1 cellular context compared by ENCODE assay signal in genomic region chr7:100705753-100706671, GRCh38.
TF ChIP-seq lines count a peak whose summit lies in the region.

Gene POP7 (plus strand): TSS chr7:100706121. CDS start chr7:100706831, 710 bp downstream.

TF ChIP-seq in HepG2, 621 proteins besides CTCF, POLR2A, EP300 and RAD21 (continued from another document and continues in another):
- TF ChIP-seq ZBTB39 (CRISPR knock-in tag; IDR thresholded peaks at IDR 0.05) (peak; percentile 63; the same call in 1 of the 2 replicates), PAX8 (CRISPR knock-in tag; IDR thresholded peaks at IDR 0.05; ENCODE audit: borderline replicate concordance) (no peak), ZNF30 (CRISPR knock-in tag; IDR thresholded peaks at IDR 0.05) (no peak), NFYB (CRISPR knock-in tag; IDR thresholded peaks at IDR 0.05) (peak; percentile 51; the same call in 1 of the 2 replicates), U2AF2 (IDR thresholded peaks at IDR 0.05; ENCODE audit: low read depth, low read length) (no peak), ZNF713 (CRISPR knock-in tag; IDR thresholded peaks at IDR 0.05) (no peak), ZNF577 (CRISPR knock-in tag; IDR thresholded peaks at IDR 0.05; ENCODE audit: borderline replicate concordance, low read depth) (no peak), ZNF607 (CRISPR knock-in tag; IDR thresholded peaks at IDR 0.05; ENCODE audit: borderline replicate concordance) (peak; percentile 78; the same call in 1 of the 2 replicates), ZNF34 (CRISPR knock-in tag; IDR thresholded peaks at IDR 0.05; ENCODE audit: borderline replicate concordance) (peak; percentile 94), GATAD1 (CRISPR knock-in tag; IDR thresholded peaks at IDR 0.05) (peak; percentile 91), ZKSCAN8 (CRISPR knock-in tag; IDR thresholded peaks at IDR 0.05; ENCODE audit: borderline replicate concordance) (no peak), MIXL1 (CRISPR knock-in tag; IDR thresholded peaks at IDR 0.05) (no peak; the same call in 1 of the 2 replicates), HOXD1 (CRISPR knock-in tag; IDR thresholded peaks at IDR 0.05) (peak; percentile 15; the same call in 1 of the 2 replicates), ZNF503 (CRISPR knock-in tag; IDR thresholded peaks at IDR 0.05) (no peak), YEATS2 (CRISPR knock-in tag; IDR thresholded peaks at IDR 0.05; ENCODE audit: borderline replicate concordance) (peak; percentile 97), ZNF687 (CRISPR knock-in tag; IDR thresholded peaks at IDR 0.05) (peak; percentile 96), FUBP1 (CRISPR knock-in tag; IDR thresholded peaks at IDR 0.05; ENCODE audit: borderline replicate concordance) (no peak), ZNF619 (CRISPR knock-in tag; IDR thresholded peaks at IDR 0.05) (no peak; the same call in 1 of the 2 replicates), TGIF2 (CRISPR knock-in tag; IDR thresholded peaks at IDR 0.05) (0 out of 2 replicates have a peak, but pooled peaks have one; percentile 66), NFIC (IDR thresholded peaks at IDR 0.05; ENCODE audit: low read length) (no peak), ZNF136 (CRISPR knock-in tag; IDR thresholded peaks at IDR 0.05; ENCODE audit: low read depth) (0 out of 2 replicates have a peak, but pooled peaks have one; percentile 72), ZNF460 (CRISPR knock-in tag; IDR thresholded peaks at IDR 0.05; ENCODE audit: borderline replicate concordance) (no peak), NCOA5 (CRISPR knock-in tag; IDR thresholded peaks at IDR 0.05) (no peak), ZNF567 (CRISPR knock-in tag; IDR thresholded peaks at IDR 0.05; ENCODE audit: borderline replicate concordance) (no peak), JUNB (CRISPR knock-in tag; IDR thresholded peaks at IDR 0.05; ENCODE audit: borderline replicate concordance) (no peak), ZNF44 (CRISPR knock-in tag; IDR thresholded peaks at IDR 0.05) (no peak), ZNF710 (CRISPR knock-in tag; IDR thresholded peaks at IDR 0.05; ENCODE audit: borderline replicate concordance) (peak; percentile 31; the same call in 1 of the 2 replicates), ZNF543 (CRISPR knock-in tag; IDR thresholded peaks at IDR 0.05) (peak; percentile 92), HNRNPH1 (optimal IDR thresholded peaks at IDR 0.05; ENCODE audit: low read depth, low read length) (peak; percentile 4), ATF7-NPFF (CRISPR knock-in tag; IDR thresholded peaks at IDR 0.05; ENCODE audit: low read depth) (peak; percentile 85; the same call in 1 of the 2 replicates), NR2F6 (IDR thresholded peaks at IDR 0.05) (no peak), NR2F6 (CRISPR knock-in tag; IDR thresholded peaks at IDR 0.05) (peak; percentile 45; the same call in 1 of the 2 replicates), EHMT2 (IDR thresholded peaks at IDR 0.05; ENCODE audit: borderline replicate concordance, low read depth, low read length) (no peak), ZNF18 (CRISPR knock-in tag; IDR thresholded peaks at IDR 0.05; ENCODE audit: insufficient replicate concordance) (no peak), CSRNP1 (CRISPR knock-in tag; IDR thresholded peaks at IDR 0.05) (no peak), ZNF468 (CRISPR knock-in tag; IDR thresholded peaks at IDR 0.05) (no peak), MTF2 (CRISPR knock-in tag; IDR thresholded peaks at IDR 0.05; ENCODE audit: borderline replicate concordance) (0 out of 2 replicates have a peak, but pooled peaks have one; percentile 54), ZNF501 (CRISPR knock-in tag; IDR thresholded peaks at IDR 0.05) (peak; percentile 94), ZSCAN21 (CRISPR knock-in tag; IDR thresholded peaks at IDR 0.05; ENCODE audit: borderline replicate concordance) (peak; percentile 72; the same call in 1 of the 2 replicates), DBP (CRISPR knock-in tag; IDR thresholded peaks at IDR 0.05; ENCODE audit: not compliant biosample characterization) (no peak), DR1 (CRISPR knock-in tag; IDR thresholded peaks at IDR 0.05) (peak; percentile 93), RNF219 (CRISPR knock-in tag; IDR thresholded peaks at IDR 0.05) (no peak), ZNF878 (CRISPR knock-in tag; IDR thresholded peaks at IDR 0.05) (peak; percentile 84; the same call in 1 of the 2 replicates), POGZ (CRISPR knock-in tag; IDR thresholded peaks at IDR 0.05) (peak; percentile 79), ELF3 (CRISPR knock-in tag; IDR thresholded peaks at IDR 0.05) (peak; percentile 63; the same call in 1 of the 2 replicates), MXD4 (CRISPR knock-in tag; IDR thresholded peaks at IDR 0.05) (peak; percentile 79), ZNF7 (CRISPR knock-in tag; IDR thresholded peaks at IDR 0.05) (no peak)
